In genomic region chr11:17528906-17529813, GRCh38 we compare ENCODE assay signal across 18 cellular contexts. TPM values are rescaled to one million over a fixed set of nuclear protein-coding genes. Genes with fewer than 3 reads are reported as not detected.
DNase-seq lines count a peak whose midpoint lies in the region; ATAC-seq and TF ChIP-seq lines count a peak whose summit lies in the region.
"Had no signal": no experiment of that assay in that cellular context is flagged by ENCODE, and none has a peak within 500 bp of the region (broad histone marks: within the 10 kb centered on the region; RNA-seq: fewer than 3 reads in every experiment).

No MANE protein-coding gene starts in this region.

- H3K79me2 ChIP-seq in neural progenitor cell (ENCODE audit: low read depth), result no peaks in the 10 kb centered on the region

- H3K27ac Mint-ChIP-seq in neural progenitor cell, result peak overlapping the region; percentile 10
- H3K27ac Mint-ChIP-seq: activated B cell treated with CpG ODN at 0.5 μM for 24 hours, natural killer cell had no signal

- CTCF ChIA-PET in RWPE1 (lab: Yijun Ruan, JAX), result interaction anchor here (0.6 to 2.5 kb wide), 3 partner anchors 10 to 145 kb away, joined by 3 to 20 read pairs (median 6); no protein-coding TSS in a partner anchor

- POLR2A ChIA-PET in RWPE1 (lab: Yijun Ruan, JAX; ENCODE audit: low non-redundant PET), result no interaction called here

- intact Hi-C loops in body of pancreas (cut with DNase I), result no loop called here

- peaks cover 25% of the 10 kb centered on the region for H3K4me1 Mint-ChIP-seq in neural progenitor cell
- H3K4me1 Mint-ChIP-seq: activated B cell treated with CpG ODN at 0.5 μM for 24 hours, natural killer cell had no signal

- H3K27ac ChIP-seq in VCaP, result peak overlapping the region; percentile 19; the same call in 1 of the 2 replicates
- H3K27ac ChIP-seq in neural progenitor cell, result no peak overlapping the region
- H3K27ac ChIP-seq in body of pancreas, result no peak overlapping the region
- no peak overlapping the region for H3K27ac ChIP-seq in RWPE1
- H3K27ac ChIP-seq: BLaER1 treated with 17β-estradiol and CSF1 and Interleukin-3, amounts not matched to agents 10 nM and 100 nM had no signal

- no peak overlapping the region for H3K4me3 Mint-ChIP-seq in neural progenitor cell
- H3K4me3 Mint-ChIP-seq: activated B cell treated with CpG ODN at 0.5 μM for 24 hours, natural killer cell had no signal

- no peaks in the 10 kb centered on the region for H3K36me3 ChIP-seq in neural progenitor cell
- H3K36me3 ChIP-seq in body of pancreas (replicated peaks in 1 of 2; ENCODE audit: insufficient read depth in 1 of 2, low read depth in 2 of 2), result no peaks in the 10 kb centered on the region
- H3K36me3 ChIP-seq: BLaER1 treated with 17β-estradiol and CSF1 and Interleukin-3, amounts not matched to agents 10 nM and 100 nM had no signal

- no peak overlapping the region for H2AFZ ChIP-seq in neural progenitor cell (replicated peaks)

- H3K27me3 ChIP-seq in neural progenitor cell (no peaks in the 10 kb centered on the region), body of pancreas (no peaks in the 10 kb centered on the region)
- H3K27me3 ChIP-seq: BLaER1 treated with 17β-estradiol and CSF1 and Interleukin-3, amounts not matched to agents 10 nM and 100 nM had no signal

- TF ChIP-seq CTCF in VCaP (conservative IDR thresholded peaks at IDR 0.05) (no peak), neural progenitor cell (IDR thresholded peaks at IDR 0.05) (no peak), body of pancreas (IDR thresholded peaks at IDR 0.05) (no peak), RWPE1 (conservative IDR thresholded peaks at IDR 0.05; ENCODE audit: low read depth) (no peak)

- H3K9me3 ChIP-seq in neural progenitor cell (ENCODE audit: low read depth) (no peaks in the 10 kb centered on the region), body of pancreas (no peaks in the 10 kb centered on the region)
- H3K9me3 ChIP-seq: BLaER1 treated with 17β-estradiol and CSF1 and Interleukin-3, amounts not matched to agents 10 nM and 100 nM had no signal

- H3K9ac ChIP-seq in neural progenitor cell, result no peak overlapping the region
- H3K9ac ChIP-seq: BLaER1 treated with 17β-estradiol and CSF1 and Interleukin-3, amounts not matched to agents 10 nM and 100 nM had no signal

- ATAC-seq in body of pancreas, result no peak

- no peaks in the 10 kb centered on the region for H3K9me3 Mint-ChIP-seq in neural progenitor cell
- H3K9me3 Mint-ChIP-seq: activated B cell treated with CpG ODN at 0.5 μM for 24 hours, natural killer cell had no signal

- TF ChIP-seq POLR2A in body of pancreas (IDR thresholded peaks at IDR 0.05), result no peak

- peak overlapping the region; percentile 16 for H3K4me2 ChIP-seq in neural progenitor cell
- H3K4me2 ChIP-seq: BLaER1 treated with 17β-estradiol and CSF1 and Interleukin-3, amounts not matched to agents 10 nM and 100 nM had no signal

- no peak overlapping the region for H3K4me3 ChIP-seq in neural progenitor cell
- H3K4me3 ChIP-seq in body of pancreas, result no peak overlapping the region
- H3K4me3 ChIP-seq: BLaER1 treated with 17β-estradiol and CSF1 and Interleukin-3, amounts not matched to agents 10 nM and 100 nM had no signal

- peaks cover 5% of the 10 kb centered on the region for H3K27me3 Mint-ChIP-seq in neural progenitor cell (ENCODE audit: insufficient read depth, low read depth)
- H3K27me3 Mint-ChIP-seq: activated B cell treated with CpG ODN at 0.5 μM for 24 hours had no signal

- DNase-seq in NCI-H1417 (lab: John Stamatoyannopoulos, UW), result peak in 2 of 3 experiments; percentile 18 to 32
- DNase-seq in NCI-H1417 treated with DMSO at 0.1 percent for 48 hours (lab: John Stamatoyannopoulos, UW), result no peak
- peak; percentile 76 for DNase-seq in NCI-H1105 (lab: John Stamatoyannopoulos, UW)
- no peak for DNase-seq in neural progenitor cell (ENCODE audit: low spot score)
- DNase-seq in body of pancreas, result no peak
- DNase-seq in RWPE1 (ENCODE audit: low spot score), result no peak
- no peak for DNase-seq in hippocampal formation (lab: John Stamatoyannopoulos, UW)
- DNase-seq: activated B cell treated with CpG ODN at 0.5 μM for 24 hours; effector CD4-positive, alpha-beta T cell; mammary epithelial cell; natural killer cell; NCI-H2171 treated with DMSO at 0.1 percent for 48 hours; stimulated activated naive CD8-positive, alpha-beta T cell treated with anti-CD3 and anti-CD28 coated beads, Interleukin-15, Interleukin-2, amounts not matched to agents 100 U/mL and 50 U/mL, for 24 hours; T-helper 1 cell had no signal

- WGBS in body of pancreas, 2 donors, result 67 to 73% methylated on average over 14 of the region's 14 CpGs

- no peaks in the 10 kb centered on the region for H3K36me3 Mint-ChIP-seq in neural progenitor cell
- H3K36me3 Mint-ChIP-seq: natural killer cell had no signal

- H3F3A ChIP-seq in neural progenitor cell (ENCODE audit: low read depth), result peaks cover 9% of the 10 kb centered on the region

- no peaks in the 10 kb centered on the region for H4K20me1 ChIP-seq in neural progenitor cell (ENCODE audit: low read depth)
- H4K20me1 ChIP-seq: BLaER1 treated with 17β-estradiol and CSF1 and Interleukin-3, amounts not matched to agents 10 nM and 100 nM had no signal

- H3K4me1 ChIP-seq in neural progenitor cell (peaks cover 10% of the 10 kb centered on the region), body of pancreas (no peaks in the 10 kb centered on the region)
- H3K4me1 ChIP-seq: BLaER1 treated with 17β-estradiol and CSF1 and Interleukin-3, amounts not matched to agents 10 nM and 100 nM had no signal

RNA-seq across cellular contexts. Expression of gene USH1C, which starts 15.1 kb away (rescaled TPM):
- total RNA-seq in neural progenitor cell (ENCODE audit: low replicate concordance) (0.24 and 0.56 TPM in 2 replicates), body of pancreas (10 to 100 TPM; 12.7 to 20.8 TPM)
- total RNA-seq: activated B cell treated with CpG ODN at 0.5 μM for 24 hours, bronchial epithelial cell, fibroblast of lung, mammary epithelial cell, natural killer cell had no signal

RNA-seq across cellular contexts. Expression of gene OTOG, which starts 17.9 kb away (rescaled TPM):
- total RNA-seq in neural progenitor cell (ENCODE audit: low replicate concordance) (0.34 and 42.1 TPM in 2 replicates), body of pancreas (not detected)
- total RNA-seq: activated B cell treated with CpG ODN at 0.5 μM for 24 hours, bronchial epithelial cell, fibroblast of lung, mammary epithelial cell, natural killer cell had no signal

RNA-seq across cellular contexts. Expression of gene ABCC8, which starts 52.5 kb away (rescaled TPM):
- total RNA-seq in neural progenitor cell (ENCODE audit: low replicate concordance) (0.32 and 4.2 TPM in 2 replicates), body of pancreas (10 to 100 TPM; 42.5 to 87.0 TPM)
- total RNA-seq: activated B cell treated with CpG ODN at 0.5 μM for 24 hours, bronchial epithelial cell, fibroblast of lung, natural killer cell had no signal

Comparison
In these comparisons a context has a peak if more than half of its experiments do, and no peak if none do; other contexts are left out.
1. DNase-seq: peak in NCI-H1417 (2 of 3) and NCI-H1105 (single experiment); none in NCI-H1417 treated with DMSO at 0.1 percent for 48 hours (single experiment), neural progenitor cell (single experiment), body of pancreas (0 of 4), RWPE1 (single experiment) and hippocampal formation (0 of 2).